Comparison of ENCODE assay signal across 16 cellular contexts in genomic region chr18:5884375-5884774, GRCh38. TPM values are rescaled to one million over a fixed set of nuclear protein-coding genes. Genes with fewer than 3 reads are reported as not detected.
"Had no signal": no experiment of that assay in that cellular context is flagged by ENCODE, and none has a peak within 500 bp of the region (broad histone marks: within the 10 kb centered on the region; RNA-seq: fewer than 3 reads in every experiment).

No MANE protein-coding gene starts in this region.

- ATAC-seq: lower lobe of right lung had no signal

- DNase-seq: activated B cell treated with CpG ODN at 0.5 μM for 24 hours; activated CD4-positive, alpha-beta T cell treated with anti-CD3 and anti-CD28 coated beads, Interleukin-2, amount 10 ng/mL, durations not matched to agents 24 days and 14 days; activated CD8-positive, alpha-beta memory T cell treated with anti-CD3 and anti-CD28 coated beads for 24 hours; activated naive CD4-positive, alpha-beta T cell treated with anti-CD3 and anti-CD28 coated beads for 36 hours; esophagus squamous epithelium; foreskin fibroblast; glutamatergic neuron; lower lobe of right lung; midbrain; ovary; stimulated activated CD4-positive, alpha-beta T cell treated with anti-CD3 and anti-CD28 coated beads, Interleukin-12 subunit alpha, Interleukin-12 subunit beta, amount 100 ng/mL, for 4 hours; stimulated activated naive CD4-positive, alpha-beta T cell; substantia nigra; transverse colon had no signal

- H3K4me3 ChIP-seq: cardiac muscle cell, esophagus squamous epithelium, lower lobe of right lung, neural progenitor cell, ovary, transverse colon had no signal

RNA-seq across cellular contexts. Expression of gene TMEM200C, which starts 10.9 kb away (rescaled TPM):
- total RNA-seq: activated B cell treated with CpG ODN at 0.5 μM for 24 hours; activated CD4-positive, alpha-beta T cell treated with anti-CD3 and anti-CD28 coated beads, Interleukin-2, amount 10 ng/mL, durations not matched to agents 24 days and 14 days; activated naive CD4-positive, alpha-beta T cell treated with anti-CD3 and anti-CD28 coated beads for 36 hours had no signal
